29 cellular contexts compared by ENCODE assay signal in genomic region chr17:56247816-56248215, GRCh38.
"Had no signal": no experiment of that assay in that cellular context is flagged by ENCODE, and none has a peak within 500 bp of the region (broad histone marks: within the 10 kb centered on the region; RNA-seq: fewer than 3 reads in every experiment).

No MANE protein-coding gene starts in this region.

- H3K9me3 Mint-ChIP-seq: naive thymus-derived CD8-positive, alpha-beta T cell; nephron; stimulated activated effector memory CD8-positive, alpha-beta T cell treated with anti-CD3 and anti-CD28 coated beads, Interleukin-12 subunit alpha, Interleukin-12 subunit beta, amount 100 ng/mL, for 72 hours; stimulated activated naive CD8-positive, alpha-beta T cell treated with anti-CD3 and anti-CD28 coated beads, Interleukin-15, amount 100 ng/mL, for 72 hours; type B pancreatic cell had no signal

- H3K27ac ChIP-seq: left lung, lower lobe of right lung, pancreas, prostate gland, sigmoid colon, spleen, tibial nerve, vagina had no signal

- H3K4me1 ChIP-seq: left lung, lower lobe of right lung, pancreas, prostate gland, sigmoid colon, spleen, tibial nerve, vagina had no signal

- H3K4me1 Mint-ChIP-seq: immature natural killer cell; naive thymus-derived CD8-positive, alpha-beta T cell; nephron; neural crest cell; stimulated activated effector memory CD8-positive, alpha-beta T cell treated with anti-CD3 and anti-CD28 coated beads, Interleukin-12 subunit alpha, Interleukin-12 subunit beta, amount 100 ng/mL, for 72 hours; stimulated activated naive CD8-positive, alpha-beta T cell treated with anti-CD3 and anti-CD28 coated beads, Interleukin-15, amount 100 ng/mL, for 72 hours had no signal

- H3K36me3 Mint-ChIP-seq: immature natural killer cell; naive thymus-derived CD8-positive, alpha-beta T cell; stimulated activated effector memory CD8-positive, alpha-beta T cell treated with anti-CD3 and anti-CD28 coated beads, Interleukin-12 subunit alpha, Interleukin-12 subunit beta, amount 100 ng/mL, for 72 hours; type B pancreatic cell had no signal

- H3K27ac Mint-ChIP-seq: immature natural killer cell; naive thymus-derived CD8-positive, alpha-beta T cell; nephron; stimulated activated effector memory CD8-positive, alpha-beta T cell treated with anti-CD3 and anti-CD28 coated beads, Interleukin-12 subunit alpha, Interleukin-12 subunit beta, amount 100 ng/mL, for 72 hours; stimulated activated naive CD8-positive, alpha-beta T cell treated with anti-CD3 and anti-CD28 coated beads, Interleukin-15, amount 100 ng/mL, for 72 hours; type B pancreatic cell had no signal

- FAIRE-seq: islet of Langerhans, kidney, pancreas, small intestine had no signal

- H3K36me3 ChIP-seq: left lung, lower lobe of right lung, pancreas, prostate gland, sigmoid colon, spleen, tibial nerve, vagina had no signal

- DNase-seq: hippocampal formation; immature natural killer cell; kidney; left colon; left lung; lower lobe of right lung; mammary epithelial cell; mesenchymal stem cell; naive thymus-derived CD8-positive, alpha-beta T cell; nucleus accumbens; pancreas; posterior cingulate gyrus; retina; right cardiac atrium; sigmoid colon; small intestine; spleen; stimulated activated CD4-positive, alpha-beta T cell treated with anti-CD3 and anti-CD28 coated beads, Interleukin-4, amount 100 ng/mL, for 24 hours; stimulated activated naive CD4-positive, alpha-beta T cell treated with Interleukin-2 at 50 U/mL for 16 hours; stimulated activated naive CD8-positive, alpha-beta T cell treated with anti-CD3 and anti-CD28 coated beads, Interleukin-15, amount 100 ng/mL, for 72 hours; substantia nigra had no signal

- H3K9me3 ChIP-seq: left lung, lower lobe of right lung, pancreas, prostate gland, sigmoid colon, spleen, tibial nerve, vagina had no signal

- H3K4me3 ChIP-seq: left lung, lower lobe of right lung, pancreas, prostate gland, sigmoid colon, spleen, tibial nerve, vagina had no signal

- H3K4me3 Mint-ChIP-seq: immature natural killer cell; naive thymus-derived CD8-positive, alpha-beta T cell; nephron; neural crest cell; stimulated activated effector memory CD8-positive, alpha-beta T cell treated with anti-CD3 and anti-CD28 coated beads, Interleukin-12 subunit alpha, Interleukin-12 subunit beta, amount 100 ng/mL, for 72 hours; stimulated activated naive CD8-positive, alpha-beta T cell treated with anti-CD3 and anti-CD28 coated beads, Interleukin-15, amount 100 ng/mL, for 72 hours; type B pancreatic cell had no signal

- H3K27me3 ChIP-seq: left lung, pancreas, sigmoid colon, tibial nerve, vagina had no signal
